Comparison of ENCODE assay signal across 8 cellular contexts in the genomic region with DNA sequence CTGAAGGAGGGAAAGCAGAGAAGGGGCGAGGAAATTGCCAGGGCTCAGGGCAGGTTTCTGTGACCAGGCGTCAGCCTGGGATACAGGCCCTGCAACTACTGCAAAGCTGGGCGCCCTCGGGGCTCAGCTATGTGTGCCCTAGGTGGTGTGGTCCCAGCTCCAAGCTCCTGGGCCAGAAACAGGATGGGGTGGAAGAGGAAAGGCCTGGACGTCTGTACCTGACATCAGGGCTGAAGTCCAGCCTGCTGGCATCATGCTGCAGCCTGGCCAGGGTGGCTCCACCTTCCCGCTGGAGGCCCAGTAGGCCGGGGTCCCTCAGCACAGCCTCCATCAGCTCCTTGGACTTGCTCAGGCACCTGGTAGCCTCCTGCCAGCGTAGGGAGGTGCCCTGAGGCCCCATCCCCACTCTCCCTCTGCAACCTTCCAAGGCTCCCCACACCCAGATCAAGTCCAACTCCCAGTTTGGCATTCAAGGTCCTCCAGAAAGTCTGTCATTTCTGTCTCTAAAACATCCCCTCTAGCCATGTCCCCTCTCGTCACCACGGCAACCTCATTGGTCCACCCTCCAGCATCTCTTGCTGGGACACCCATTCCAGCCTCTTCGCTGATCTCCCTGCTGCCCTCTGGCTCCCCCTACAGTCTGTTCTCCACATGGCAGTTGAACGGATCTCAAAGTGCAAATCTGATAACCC. TPM values are rescaled to one million over a fixed set of nuclear protein-coding genes. Genes with fewer than 3 reads are reported as not detected.
DNase-seq lines count a peak whose midpoint lies in the region; ATAC-seq, FAIRE-seq and TF ChIP-seq lines count a peak whose summit lies in the region.

No MANE protein-coding gene starts in this region.

- no peaks in the 10 kb centered on the region for H3K36me3 Mint-ChIP-seq in CD4-positive, alpha-beta memory T cell
- peaks cover 5% of the 10 kb centered on the region for H3K36me3 Mint-ChIP-seq in osteocyte (ENCODE audit: unreplicated experiment)

- intact Hi-C loops in CD4-positive, alpha-beta memory T cell (cut with micrococcal nuclease) = loop anchor here (1.0 kb wide), 1 partner anchor 149 kb away; no protein-coding TSS in a partner anchor

- no peaks in the 10 kb centered on the region for H3K27me3 ChIP-seq in CD4-positive, alpha-beta memory T cell (ENCODE audit: insufficient read depth, low read length)

- H3K9me3 Mint-ChIP-seq in CD4-positive, alpha-beta memory T cell = no peaks in the 10 kb centered on the region
- no peaks in the 10 kb centered on the region for H3K9me3 Mint-ChIP-seq in osteocyte (ENCODE audit: unreplicated experiment)

- H3K27ac ChIP-seq in CD4-positive, alpha-beta memory T cell (ENCODE audit: low read depth, low read length) = no peak overlapping the region

- TF ChIP-seq CTCF in osteocyte (IDR thresholded peaks at IDR 0.05) = peak; percentile 94

- no peaks in the 10 kb centered on the region for H3K9me3 ChIP-seq in CD4-positive, alpha-beta memory T cell (ENCODE audit: control insufficient read depth in 1 of 2, low read length in 2 of 2)

- peaks cover 0 to 6% (median 1%) of the 10 kb centered on the region in 4 donors for H3K4me1 Mint-ChIP-seq in CD4-positive, alpha-beta memory T cell
- H3K4me1 Mint-ChIP-seq in osteocyte (ENCODE audit: unreplicated experiment) = peaks cover 31% of the 10 kb centered on the region

- CTCF ChIA-PET in CD4-positive, alpha-beta memory T cell (lab: Charles Lee; ENCODE audit: partially characterized antibody) = interaction anchor here (0.9 to 5.6 kb wide), 23 partner anchors 9 to 658 kb away, joined by 3 to 62 read pairs (median 8); no protein-coding TSS in a partner anchor

- H3K27ac Mint-ChIP-seq in CD4-positive, alpha-beta memory T cell = no peak overlapping the region
- peak overlapping the region; percentile 28 for H3K27ac Mint-ChIP-seq in osteocyte (ENCODE audit: unreplicated experiment)

- H3K4me1 ChIP-seq in CD4-positive, alpha-beta memory T cell (ENCODE audit: insufficient read depth, low read length) = no peaks in the 10 kb centered on the region

- H3K27me3 Mint-ChIP-seq in CD4-positive, alpha-beta memory T cell = peaks cover 4 to 7% of the 10 kb centered on the region in 2 donors
- no peaks in the 10 kb centered on the region for H3K27me3 Mint-ChIP-seq in osteocyte (ENCODE audit: unreplicated experiment)

- POLR2A ChIA-PET in CD4-positive, alpha-beta memory T cell (lab: Charles Lee; ENCODE audit: partially characterized antibody) = interaction anchor here (1.6 kb wide), 1 partner anchor 165 kb away, joined by 4 read pairs; no protein-coding TSS in a partner anchor

- peak; percentile 38 for ATAC-seq in HG02798 (IDR thresholded peaks at IDR 0.05; ENCODE audit: poor library complexity, unreplicated experiment)
- ATAC-seq in GM19324 (IDR thresholded peaks at IDR 0.05; ENCODE audit: low FRiP score, unreplicated experiment) = no peak
- no peak for ATAC-seq in HG02981 (IDR thresholded peaks at IDR 0.05; ENCODE audit: unreplicated experiment)

- FAIRE-seq in RCC 7860 (lab: Jason Lieb, UNC) = no peak

- peak; percentile 17 to 53 (median 33) for DNase-seq in CD4-positive, alpha-beta memory T cell
- DNase-seq in RCC 7860 (ENCODE audit: low spot score) (peak; percentile 48), foreskin melanocyte (peak; percentile 40), osteocyte (ENCODE audit: extremely low spot score, unreplicated experiment) (no peak)
- peak; percentile 10 for DNase-seq in activated effector memory CD4-positive, alpha-beta T cell treated with Interleukin-2 at 50 U/mL for 16 hours

- no peaks in the 10 kb centered on the region for H3K36me3 ChIP-seq in CD4-positive, alpha-beta memory T cell (ENCODE audit: insufficient read depth, low read length)

- peak overlapping the region in 1 of 8 donors; percentile 10 for H3K4me3 Mint-ChIP-seq in CD4-positive, alpha-beta memory T cell
- H3K4me3 Mint-ChIP-seq in osteocyte (ENCODE audit: unreplicated experiment) = no peak overlapping the region

- no peak overlapping the region for H3K4me3 ChIP-seq in CD4-positive, alpha-beta memory T cell (ENCODE audit: low read length in 2 of 2)

RNA-seq across cellular contexts. Expression of a gene that starts 38.2 kb away (rescaled TPM):
- total RNA-seq in CD4-positive, alpha-beta memory T cell = not detected
- not detected for polyA plus RNA-seq in CD4-positive, alpha-beta memory T cell
- total RNA-seq in osteocyte = 50.2 and 60.6 TPM in 2 replicates

RNA-seq across cellular contexts. Expression of a gene that starts 57.3 kb away (rescaled TPM):
- total RNA-seq in CD4-positive, alpha-beta memory T cell = under 1 TPM; 0.50 to 0.67 TPM
- under 1 TPM; 0.09 to 0.11 TPM for polyA plus RNA-seq in CD4-positive, alpha-beta memory T cell
- total RNA-seq in osteocyte = 29.2 and 32.7 TPM in 2 replicates

Comparison
In these comparisons a context has a peak if more than half of its experiments do, and no peak if none do; other contexts are left out.
1. RNA of a gene that starts 38.2 kb away (total RNA-seq): 50.2 to 60.6 TPM in osteocyte; not detected in CD4-positive, alpha-beta memory T cell; every median in the first group is over 10 times any median in the second.
2. RNA of a gene that starts 57.3 kb away (total RNA-seq): 29.2 to 32.7 TPM in osteocyte; 0.50 to 0.67 TPM in CD4-positive, alpha-beta memory T cell; every median in the first group is over 10 times any median in the second.